ENCODE assay signal across 1 cellular context in genomic region chr1:36463773-36464604, GRCh38.
TF ChIP-seq lines count a peak whose summit lies in the region.

Gene MRPS15, minus strand, starts transcription at chr1:36464384. Its CDS starts 109 bp downstream, at chr1:36464275.

TF ChIP-seq in GM23338, 12 proteins besides CTCF, POLR2A, EP300 and RAD21 (continued from another document):
- TF ChIP-seq ETS1 (IDR thresholded peaks at IDR 0.05), result peak; percentile 97
- no peak for TF ChIP-seq EZH2phosphoT487 (IDR thresholded peaks at IDR 0.05; ENCODE audit: unreplicated experiment)
- TF ChIP-seq POLR2AphosphoS5 (IDR thresholded peaks at IDR 0.05; ENCODE audit: low read depth), result peak; percentile 87
TF ChIP-seq in GM23338: peak in this region for 3.
